ENCODE assay signal across 1 cellular context in genomic region chr7:107563761-107564552, GRCh38.
A peak's percentile ranks its signal among the peaks of the same experiment; 100 is the strongest.
TF ChIP-seq lines count a peak whose summit lies in the region.

COG5 (minus strand) TSS chr7:107563920; CDS start chr7:107563896, 24 bp downstream.
DUS4L (plus strand) TSS chr7:107563971; CDS start chr7:107567071, 3,100 bp downstream.

TF ChIP-seq in HepG2, 621 proteins besides CTCF, POLR2A, EP300 and RAD21 (continued from another document):
- TF ChIP-seq AHDC1 (CRISPR knock-in tag; IDR thresholded peaks at IDR 0.05; ENCODE audit: borderline replicate concordance) (no peak; the same call in 1 of the 2 replicates), RFX5 (IDR thresholded peaks at IDR 0.05; ENCODE audit: low read depth, low read length) (no peak), GPBP1L1 (CRISPR knock-in tag; IDR thresholded peaks at IDR 0.05) (no peak), ZNF720 (CRISPR knock-in tag; IDR thresholded peaks at IDR 0.05) (no peak; the same call in 1 of the 2 replicates), NCOA2 (CRISPR knock-in tag; IDR thresholded peaks at IDR 0.05) (peak; percentile 54), ZFP36 (IDR thresholded peaks at IDR 0.05; ENCODE audit: borderline replicate concordance, low read depth, low read length, partially characterized antibody) (no peak), SP140L (CRISPR knock-in tag; IDR thresholded peaks at IDR 0.05; ENCODE audit: borderline replicate concordance) (no peak), ARID3A (IDR thresholded peaks at IDR 0.05; ENCODE audit: low read depth, low read length) (no peak), ZBTB25 (CRISPR knock-in tag; IDR thresholded peaks at IDR 0.05) (peak; percentile 69; the same call in 1 of the 2 replicates), ZNF329 (CRISPR knock-in tag; IDR thresholded peaks at IDR 0.05; ENCODE audit: low read depth) (no peak), ZFP91 (CRISPR knock-in tag; IDR thresholded peaks at IDR 0.05; ENCODE audit: borderline replicate concordance) (peak; percentile 93), DMTF1 (CRISPR knock-in tag; IDR thresholded peaks at IDR 0.05) (no peak), SPEN (CRISPR knock-in tag; IDR thresholded peaks at IDR 0.05; ENCODE audit: low read depth) (peak; percentile 75; the same call in 1 of the 2 replicates), ZNF180 (CRISPR knock-in tag; IDR thresholded peaks at IDR 0.05; ENCODE audit: borderline replicate concordance, low read depth) (no peak), ADNP (CRISPR knock-in tag; IDR thresholded peaks at IDR 0.05) (no peak), ZNF891 (CRISPR knock-in tag; IDR thresholded peaks at IDR 0.05) (peak; percentile 86), ZNF766 (CRISPR knock-in tag; IDR thresholded peaks at IDR 0.05; ENCODE audit: borderline replicate concordance) (peak; percentile 71; the same call in 1 of the 2 replicates), RAD51 (IDR thresholded peaks at IDR 0.05; ENCODE audit: borderline replicate concordance) (no peak), ZKSCAN8 (CRISPR knock-in tag; IDR thresholded peaks at IDR 0.05; ENCODE audit: borderline replicate concordance) (peak; percentile 69; the same call in 1 of the 2 replicates), ZSCAN31 (CRISPR knock-in tag; IDR thresholded peaks at IDR 0.05; ENCODE audit: low read depth) (peak; percentile 89), FOXP4 (CRISPR knock-in tag; IDR thresholded peaks at IDR 0.05) (peak; percentile 61), ZNF850 (CRISPR knock-in tag; conservative IDR thresholded peaks at IDR 0.05) (0 out of 2 replicates have a peak, but pooled peaks have one; percentile 71), TCF7L2 (IDR thresholded peaks at IDR 0.05; ENCODE audit: low read depth, low read length) (no peak), RBM39 (IDR thresholded peaks at IDR 0.05; ENCODE audit: low read depth, low read length, poor library complexity, severe bottlenecking) (peak; percentile 71), ATF6 (CRISPR knock-in tag; conservative IDR thresholded peaks at IDR 0.05) (no peak), ZNF121 (CRISPR knock-in tag; IDR thresholded peaks at IDR 0.05) (peak; percentile 54; the same call in 1 of the 2 replicates), CSRNP1 (CRISPR knock-in tag; IDR thresholded peaks at IDR 0.05) (peak; percentile 60; the same call in 1 of the 2 replicates), PRPF4 (IDR thresholded peaks at IDR 0.05; ENCODE audit: low read depth, low read length, poor library complexity, severe bottlenecking) (no peak), ZC3H13 (CRISPR knock-in tag; IDR thresholded peaks at IDR 0.05) (peak; percentile 61; the same call in 1 of the 2 replicates), EZH2 (conservative IDR thresholded peaks at IDR 0.05; ENCODE audit: low read depth, low read length) (no peak), ZBTB7A (CRISPR knock-in tag; IDR thresholded peaks at IDR 0.05) (no peak)
